In genomic region chr16:87956771-87957279, GRCh38 we compare ENCODE assay signal across 9 cellular contexts. TPM values are rescaled to one million over a fixed set of nuclear protein-coding genes. Genes with fewer than 3 reads are reported as not detected.
DNase-seq lines count a peak whose midpoint lies in the region; ATAC-seq and TF ChIP-seq lines count a peak whose summit lies in the region.
"Had no signal": no experiment of that assay in that cellular context is flagged by ENCODE, and none has a peak within 500 bp of the region (broad histone marks: within the 10 kb centered on the region; RNA-seq: fewer than 3 reads in every experiment).

No MANE protein-coding gene starts in this region.

- peaks cover 0 to 9% of the 10 kb centered on the region in 2 donors for H3K36me3 ChIP-seq in left lung

- H3K9me3 ChIP-seq in left lung: no peaks in the 10 kb centered on the region

- no peak overlapping the region for H3K4me3 ChIP-seq in left lung

- peak overlapping the region; percentile 98 for H3K27ac Mint-ChIP-seq in activated naive CD8-positive, alpha-beta T cell treated with anti-CD3 and anti-CD28 coated beads for 36 hours
- peak overlapping the region; percentile 92 for H3K27ac Mint-ChIP-seq in type B pancreatic cell

- no peaks in the 10 kb centered on the region for H3K9me3 Mint-ChIP-seq in activated naive CD8-positive, alpha-beta T cell treated with anti-CD3 and anti-CD28 coated beads for 36 hours
- H3K9me3 Mint-ChIP-seq in type B pancreatic cell: no peaks in the 10 kb centered on the region

- DNase-seq in NCI-H82 (lab: John Stamatoyannopoulos, UW) (peak; percentile 58), NCI-H82 treated with DMSO at 0.1 percent for 48 hours (lab: John Stamatoyannopoulos, UW; ENCODE audit: unreplicated experiment) (no peak), M059J (ENCODE audit: low read depth) (peak; percentile 27), left lung (no peak), type B pancreatic cell (ENCODE audit: extremely low spot score, unreplicated experiment) (no peak), NCI-H187 treated with DMSO at 0.1 percent for 48 hours (lab: John Stamatoyannopoulos, UW) (no peak)
- peak; percentile 60 for DNase-seq in activated naive CD8-positive, alpha-beta T cell treated with anti-CD3 and anti-CD28 coated beads for 36 hours

- H3K27me3 Mint-ChIP-seq in activated naive CD8-positive, alpha-beta T cell treated with anti-CD3 and anti-CD28 coated beads for 36 hours: no peaks in the 10 kb centered on the region
- no peaks in the 10 kb centered on the region for H3K27me3 Mint-ChIP-seq in type B pancreatic cell

- intact Hi-C loops in left lung (cut with DNase I): no loop called here

- H3K4me1 Mint-ChIP-seq in activated naive CD8-positive, alpha-beta T cell treated with anti-CD3 and anti-CD28 coated beads for 36 hours: peaks cover 83% of the 10 kb centered on the region
- peaks cover 76% of the 10 kb centered on the region for H3K4me1 Mint-ChIP-seq in type B pancreatic cell (ENCODE audit: unreplicated experiment)

- TF ChIP-seq CTCF in left lung (IDR thresholded peaks at IDR 0.05) (no peak), type B pancreatic cell (conservative IDR thresholded peaks at IDR 0.05) (peak; percentile 61)

- peaks cover 23 to 71% of the 10 kb centered on the region in 2 donors for H3K4me1 ChIP-seq in left lung

- peaks cover 31% of the 10 kb centered on the region for H3K36me3 Mint-ChIP-seq in activated naive CD8-positive, alpha-beta T cell treated with anti-CD3 and anti-CD28 coated beads for 36 hours
- peaks cover 24% of the 10 kb centered on the region for H3K36me3 Mint-ChIP-seq in type B pancreatic cell

- H3K27ac ChIP-seq in left lung: peak overlapping the region; percentile 62 to 95

- no peak for ATAC-seq in left lung
- ATAC-seq in GM18867 (IDR thresholded peaks at IDR 0.05; ENCODE audit: unreplicated experiment): no peak

- peak overlapping the region; percentile 85 for H3K4me3 Mint-ChIP-seq in activated naive CD8-positive, alpha-beta T cell treated with anti-CD3 and anti-CD28 coated beads for 36 hours
- peak overlapping the region; percentile 81 for H3K4me3 Mint-ChIP-seq in type B pancreatic cell

- H3K27me3 ChIP-seq in left lung: no peaks in the 10 kb centered on the region

RNA-seq across cellular contexts. Expression of gene BANP, which starts 5.6 kb away (rescaled TPM):
- total RNA-seq in M059J (2014; rRNA removed; shearing (Covaris generic)): 14.6 and 17.3 TPM in 2 replicates
- total RNA-seq in activated naive CD8-positive, alpha-beta T cell treated with anti-CD3 and anti-CD28 coated beads for 36 hours: 10 to 100 TPM; 25.6 to 27.0 TPM
- total RNA-seq in left lung: 10 to 100 TPM; 19.3 to 35.9 TPM
- total RNA-seq in type B pancreatic cell (ENCODE audit: low replicate concordance): 28.3 and 36.9 TPM in 2 replicates

RNA-seq across cellular contexts. Expression of gene CA5A, which starts 20.5 kb away (rescaled TPM):
- not detected in 2 replicates for total RNA-seq in M059J (2014; rRNA removed; shearing (Covaris generic))
- total RNA-seq in activated naive CD8-positive, alpha-beta T cell treated with anti-CD3 and anti-CD28 coated beads for 36 hours: not detected
- under 1 TPM; 0.09 to 0.10 TPM for total RNA-seq in left lung
- total RNA-seq in type B pancreatic cell (ENCODE audit: low replicate concordance): 0.70 TPM in 1 of 2 replicates, not detected in the other
- total RNA-seq: Daoy had no signal

Comparison
In these comparisons a context has a peak if more than half of its experiments do, and no peak if none do; other contexts are left out.
1. DNase-seq: peak in NCI-H82 (single experiment), M059J (single experiment) and activated naive CD8-positive, alpha-beta T cell treated with anti-CD3 and anti-CD28 coated beads for 36 hours (single experiment); none in NCI-H82 treated with DMSO at 0.1 percent for 48 hours (single experiment), left lung (0 of 2), type B pancreatic cell (single experiment) and NCI-H187 treated with DMSO at 0.1 percent for 48 hours (single experiment).